ENCODE assay signal across 36 cellular contexts in genomic region chrX:88438209-88438608, GRCh38.
"Had no signal": no experiment of that assay in that cellular context is flagged by ENCODE, and none has a peak within 500 bp of the region (broad histone marks: within the 10 kb centered on the region; RNA-seq: fewer than 3 reads in every experiment).

No MANE protein-coding gene starts in this region.

- DNase-seq: Karpas-422, Kasumi-1, MG63, MM.1S, MV-4-11, NCI-H1048, NCI-H1092, NCI-H1092 treated with DMSO at 0.1 percent for 48 hours, NCI-H1105, NCI-H1105 treated with DMSO at 0.1 percent for 48 hours, NCI-H1417, NCI-H1417 treated with DMSO at 0.1 percent for 48 hours, NCI-H1436, NCI-H1436 treated with DMSO at 0.1 percent for 48 hours, NCI-H146, NCI-H1694, NCI-H1694 treated with DMSO at 0.1 percent for 48 hours, NCI-H187, NCI-H187 treated with DMSO at 0.1 percent for 48 hours, NCI-H1930, NCI-H2029, NCI-H2029 treated with DMSO at 0.1 percent for 48 hours, NCI-H2081, NCI-H2081 treated with DMSO at 0.1 percent for 48 hours, NCI-H2107, NCI-H2171, NCI-H2171 treated with DMSO at 0.1 percent for 48 hours, NCI-H2227 treated with DMSO at 0.1 percent for 48 hours, NCI-H226, NCI-H345, NCI-H446, NCI-H446 treated with DMSO at 0.1 percent for 48 hours, NCI-H510A, NCI-H510A treated with DMSO at 0.1 percent for 48 hours, NCI-H524 had no signal

- H3K4me3 ChIP-seq: MG63 had no signal

- H3K27me3 ChIP-seq: MG63 had no signal

- H3K9me3 ChIP-seq: MG63 had no signal

- H3K9ac ChIP-seq: KMS-11 had no signal

- H3K36me3 ChIP-seq: MG63 had no signal

- H3K27ac ChIP-seq: KMS-11 had no signal

- H3K4me2 ChIP-seq: KMS-11 had no signal
